11 cellular contexts compared by ENCODE assay signal in genomic region chr3:13932578-13933295, GRCh38. TPM values are rescaled to one million over a fixed set of nuclear protein-coding genes. Genes with fewer than 3 reads are reported as not detected.
A peak's percentile ranks its signal among the peaks of the same experiment; 100 is the strongest.
DNase-seq lines count a peak whose midpoint lies in the region; ATAC-seq and TF ChIP-seq lines count a peak whose summit lies in the region.
"Had no signal": no experiment of that assay in that cellular context is flagged by ENCODE, and none has a peak within 500 bp of the region (broad histone marks: within the 10 kb centered on the region; RNA-seq: fewer than 3 reads in every experiment).

No MANE protein-coding gene starts in this region.

- H3K4me2 ChIP-seq in neuronal stem cell (ENCODE audit: insufficient read depth, low read length, poor library complexity, severe bottlenecking): no peak overlapping the region

- intact Hi-C loops in vagina (cut with DNase I): no loop called here

- no peak for TF ChIP-seq POLR2A in vagina (IDR thresholded peaks at IDR 0.05)

- H3K14ac ChIP-seq in neuronal stem cell (ENCODE audit: low read length): peak overlapping the region; percentile 21

- H4K91ac ChIP-seq in neuronal stem cell (ENCODE audit: low read depth, low read length, poor library complexity): no peak overlapping the region

- no peak for ATAC-seq in HG03378 (IDR thresholded peaks at IDR 0.05; ENCODE audit: unreplicated experiment)
- no peak for ATAC-seq in HG02885 (IDR thresholded peaks at IDR 0.05; ENCODE audit: poor library complexity, unreplicated experiment)

- no peak overlapping the region for H2AFZ ChIP-seq in neuronal stem cell (ENCODE audit: low read length)

- H3K79me1 ChIP-seq in neuronal stem cell (ENCODE audit: low read depth, low read length): no peaks in the 10 kb centered on the region

- TF ChIP-seq CTCF in vagina (IDR thresholded peaks at IDR 0.05): no peak

- H3K27ac ChIP-seq in neuronal stem cell (replicated peaks; ENCODE audit: low read length) (no peak overlapping the region), vagina (no peak overlapping the region)

- H3K9me3 ChIP-seq in neuronal stem cell (replicated peaks in 1 of 2; ENCODE audit: control insufficient read depth in 2 of 2, insufficient read depth in 1 of 2, low read depth in 1 of 2, low read length in 2 of 2) (peaks cover 0 to 16% of the 10 kb centered on the region in 2 donors), vagina (no peaks in the 10 kb centered on the region)

- WGBS in neuronal stem cell (ENCODE audit: extremely low coverage in 2 of 2, insufficient read length in 2 of 2, insufficient replicate concordance in 1 of 2), 2 donors: no CpG with 5 or more reads among the region's 70 CpGs

- no peak overlapping the region for H3K4ac ChIP-seq in neuronal stem cell (ENCODE audit: low read length)

- no peak overlapping the region for H2BK120ac ChIP-seq in neuronal stem cell (ENCODE audit: low read depth, low read length)

- no peak overlapping the region for H2AK5ac ChIP-seq in neuronal stem cell (ENCODE audit: low read depth, low read length)

- no peak overlapping the region for H2BK5ac ChIP-seq in neuronal stem cell (ENCODE audit: low read length)

- H3K4me3 ChIP-seq in neuronal stem cell (ENCODE audit: low read length in 2 of 2): no peak overlapping the region
- H3K4me3 ChIP-seq in vagina: peak overlapping the region; percentile 34 to 40

- H3K4me1 ChIP-seq in neuronal stem cell (ENCODE audit: control insufficient read depth in 2 of 2, insufficient read depth in 1 of 2, low read depth in 1 of 2, low read length in 2 of 2): no peaks in the 10 kb centered on the region
- H3K4me1 ChIP-seq in vagina: no peaks in the 10 kb centered on the region

- no peaks in the 10 kb centered on the region for H3K36me3 ChIP-seq in neuronal stem cell (replicated peaks in 1 of 2; ENCODE audit: control insufficient read depth in 2 of 2, insufficient read depth in 2 of 2, low read length in 2 of 2)
- H3K36me3 ChIP-seq in vagina: no peaks in the 10 kb centered on the region

- H3K27me3 ChIP-seq in neuronal stem cell (ENCODE audit: control insufficient read depth in 3 of 3, insufficient read depth in 3 of 3, low read depth in 1 of 3, low read length in 3 of 3) (no peaks in the 10 kb centered on the region), vagina (no peaks in the 10 kb centered on the region)

- no peak overlapping the region for H3K9ac ChIP-seq in neuronal stem cell (ENCODE audit: low read depth, low read length, poor library complexity)

- H3K23ac ChIP-seq in neuronal stem cell (ENCODE audit: low read depth, low read length, poor library complexity): no peak overlapping the region

- H3K18ac ChIP-seq in neuronal stem cell (ENCODE audit: low read length): no peak overlapping the region

- no peak overlapping the region for H2BK12ac ChIP-seq in neuronal stem cell (ENCODE audit: low read length)

- no peak overlapping the region for H2BK15ac ChIP-seq in neuronal stem cell (ENCODE audit: low read length)

- DNase-seq in stimulated activated CD4-positive, alpha-beta T cell treated with anti-CD3 and anti-CD28 coated beads, Interleukin-1b, Interleukin-23, amount 100 ng/mL, for 48 hours: peak; percentile 2
- no peak for DNase-seq in stimulated activated CD4-positive, alpha-beta T cell treated with anti-CD3 and anti-CD28 coated beads, Interleukin-4, amount 100 ng/mL, for 1 hour
- DNase-seq in dermis blood vessel endothelial cell (peak; percentile 19), neuronal stem cell (ENCODE audit: low spot score) (no peak), vagina (ENCODE audit: extremely low spot score in 2 of 2) (no peak), NCI-H1048 (lab: John Stamatoyannopoulos, UW) (no peak)
- DNase-seq: NCI-H1930 had no signal

- no peak overlapping the region for H4K8ac ChIP-seq in neuronal stem cell (ENCODE audit: low read depth, low read length)

RNA-seq across cellular contexts. Expression of gene WNT7A, which starts 52.9 kb away (rescaled TPM):
- total RNA-seq in dermis blood vessel endothelial cell (under 0.01 TPM in 2 replicates), vagina (not detected)
- 0.07 TPM for polyA plus RNA-seq in neuronal stem cell (2013, experiment 1 of 2)
- 0.06 TPM for polyA plus RNA-seq in neuronal stem cell (2013, experiment 2 of 2)
- total RNA-seq: fibroblast of lung, SK-MEL-5 had no signal
- polyA plus RNA-seq: fibroblast of lung had no signal

Comparison
In these comparisons a context has a peak if more than half of its experiments do, and no peak if none do; other contexts are left out.
1. DNase-seq: peak in stimulated activated CD4-positive, alpha-beta T cell treated with anti-CD3 and anti-CD28 coated beads, Interleukin-1b, Interleukin-23, amount 100 ng/mL, for 48 hours (single experiment) and dermis blood vessel endothelial cell (single experiment); none in stimulated activated CD4-positive, alpha-beta T cell treated with anti-CD3 and anti-CD28 coated beads, Interleukin-4, amount 100 ng/mL, for 1 hour (single experiment), neuronal stem cell (single experiment), vagina (0 of 2) and NCI-H1048 (single experiment).
2. H3K4me3 ChIP-seq: peak in vagina (2 of 2); none in neuronal stem cell (0 of 2).